25 cellular contexts compared by ENCODE assay signal in genomic region chr12:71356569-71356968, GRCh38.
"Had no signal": no experiment of that assay in that cellular context is flagged by ENCODE, and none has a peak within 500 bp of the region (broad histone marks: within the 10 kb centered on the region; RNA-seq: fewer than 3 reads in every experiment).

No MANE protein-coding gene starts in this region.

- DNase-seq: dermis blood vessel endothelial cell; effector memory CD8-positive, alpha-beta T cell; foreskin keratinocyte; glutamatergic neuron; heart right ventricle; hypothalamus; left ventricle myocardium superior; lower lobe of right lung; natural killer cell; pancreas; retina; right lobe of liver; stimulated activated CD4-positive, alpha-beta T cell treated with anti-CD3 and anti-CD28 coated beads, Interleukin-12 subunit alpha, Interleukin-12 subunit beta, amount 100 ng/mL, for 4 hours; stimulated activated CD4-positive, alpha-beta T cell treated with anti-CD3 and anti-CD28 coated beads, Interleukin-1b, Interleukin-23, amount 100 ng/mL, for 48 hours; stimulated activated CD4-positive, alpha-beta T cell treated with anti-CD3 and anti-CD28 coated beads, Interleukin-4, amount 100 ng/mL, for 1 hour; stimulated activated CD8-positive, alpha-beta memory T cell treated with anti-CD3 and anti-CD28 coated beads, Interleukin-4, amount 100 ng/mL, for 48 hours; stimulated activated naive CD4-positive, alpha-beta T cell; stimulated activated naive CD8-positive, alpha-beta T cell treated with anti-CD3 and anti-CD28 coated beads, Interleukin-15, amount 100 ng/mL, for 72 hours; transverse colon; upper lobe of right lung; uterus had no signal

- H3K36me3 ChIP-seq: heart right ventricle, lower lobe of right lung, neutrophil, pancreas, right lobe of liver, suprapubic skin, transverse colon, upper lobe of right lung, uterus had no signal

- H3K4me1 ChIP-seq: foreskin keratinocyte, heart right ventricle, lower lobe of right lung, pancreas, right lobe of liver, suprapubic skin, transverse colon, upper lobe of right lung, uterus had no signal

- H3K27me3 ChIP-seq: foreskin keratinocyte, heart right ventricle, neutrophil, pancreas, right lobe of liver, suprapubic skin, transverse colon, upper lobe of right lung, uterus had no signal

- H3K27ac ChIP-seq: coronary artery, foreskin keratinocyte, heart right ventricle, lower lobe of right lung, neutrophil, pancreas, right lobe of liver, suprapubic skin, transverse colon, upper lobe of right lung, uterus had no signal

- H3K4me3 ChIP-seq: coronary artery, heart right ventricle, lower lobe of right lung, pancreas, right lobe of liver, smooth muscle cell, suprapubic skin, transverse colon, upper lobe of right lung, uterus had no signal

- H3K4me2 ChIP-seq: smooth muscle cell had no signal

- H3K9me3 ChIP-seq: neutrophil, right lobe of liver, upper lobe of right lung, uterus had no signal
